8 cellular contexts compared by ENCODE assay signal in genomic region chr2:239327536-239328305, GRCh38.
A peak's percentile ranks its signal among the peaks of the same experiment; 100 is the strongest.
DNase-seq lines count a peak whose midpoint lies in the region; ATAC-seq lines count a peak whose summit lies in the region.

No MANE protein-coding gene starts in this region.

- no peaks in the 10 kb centered on the region for H3K36me3 ChIP-seq in thymus (ENCODE audit: control insufficient read depth, insufficient read depth)

- H3K27ac Mint-ChIP-seq in activated CD4-positive, alpha-beta memory T cell treated with anti-CD3 and anti-CD28 coated beads for 36 hours = peak overlapping the region; percentile 82

- intact Hi-C loops in activated CD4-positive, alpha-beta memory T cell treated with anti-CD3 and anti-CD28 coated beads for 36 hours (cut with micrococcal nuclease) = loop anchor here (1.0 to 10.0 kb wide), 6 partner anchors 29 to 217 kb away; no protein-coding TSS in a partner anchor
- intact Hi-C loops in left colon (cut with DNase I, micrococcal nuclease) = no loop called here

- H3K9me3 Mint-ChIP-seq in activated CD4-positive, alpha-beta memory T cell treated with anti-CD3 and anti-CD28 coated beads for 36 hours = no peaks in the 10 kb centered on the region

- H3K4me1 ChIP-seq in thymus (ENCODE audit: control insufficient read depth, insufficient read depth, low read length) = peaks cover 76% of the 10 kb centered on the region

- WGBS in thymus = 64% methylated on average over 11 of the region's 11 CpGs

- H3K27me3 ChIP-seq in thymus (ENCODE audit: control insufficient read depth, insufficient read depth) = no peaks in the 10 kb centered on the region

- no peaks in the 10 kb centered on the region for H3K9me3 ChIP-seq in thymus (ENCODE audit: control insufficient read depth)

- DNase-seq in activated CD4-positive, alpha-beta T cell treated with anti-CD3 and anti-CD28 coated beads for 1 hour = peak; percentile 6
- no peak for DNase-seq in activated CD4-positive, alpha-beta T cell treated with anti-CD3 and anti-CD28 coated beads, Interleukin-2, amount 50 U/mL, for 48 hours
- peak; percentile 36 for DNase-seq in activated CD4-positive, alpha-beta memory T cell treated with anti-CD3 and anti-CD28 coated beads for 36 hours
- peak in 1 of 2 donors; percentile 25 for DNase-seq in left colon
- DNase-seq in GDM1 (lab: John Stamatoyannopoulos, UW) = no peak
- no peak for DNase-seq in cerebellar nuclear complex (lab: John Stamatoyannopoulos, UW)

- H3K27me3 Mint-ChIP-seq in activated CD4-positive, alpha-beta memory T cell treated with anti-CD3 and anti-CD28 coated beads for 36 hours = no peaks in the 10 kb centered on the region

- H3K4me1 Mint-ChIP-seq in activated CD4-positive, alpha-beta memory T cell treated with anti-CD3 and anti-CD28 coated beads for 36 hours (ENCODE audit: low read depth) = peaks cover 53% of the 10 kb centered on the region

- no peak overlapping the region for H3K4me3 Mint-ChIP-seq in activated CD4-positive, alpha-beta memory T cell treated with anti-CD3 and anti-CD28 coated beads for 36 hours

- H3K4me3 ChIP-seq in thymus (ENCODE audit: low read length) = no peak overlapping the region

- peak overlapping the region; percentile 94 for H3K27ac ChIP-seq in thymus (ENCODE audit: low read depth)

- CTCF ChIA-PET in activated CD4-positive, alpha-beta memory T cell treated with anti-CD3 and anti-CD28 coated beads for 36 hours (lab: Charles Lee) = interaction anchor here (1.2 to 1.8 kb wide), 3 partner anchors 52 to 61 kb away, joined by 3 to 6 read pairs (median 4); no protein-coding TSS in a partner anchor

- POLR2A ChIA-PET in activated CD4-positive, alpha-beta memory T cell treated with anti-CD3 and anti-CD28 coated beads for 36 hours (lab: Charles Lee) = no interaction called here

- peaks cover 13% of the 10 kb centered on the region for H3K36me3 Mint-ChIP-seq in activated CD4-positive, alpha-beta memory T cell treated with anti-CD3 and anti-CD28 coated beads for 36 hours

- ATAC-seq in left colon (peak; percentile 10), GM18502 (IDR thresholded peaks at IDR 0.05; ENCODE audit: poor library complexity, unreplicated experiment) (no peak)

Comparison
In these comparisons a context has a peak if more than half of its experiments do, and no peak if none do; other contexts are left out.
1. DNase-seq: peak in activated CD4-positive, alpha-beta T cell treated with anti-CD3 and anti-CD28 coated beads for 1 hour (single experiment) and activated CD4-positive, alpha-beta memory T cell treated with anti-CD3 and anti-CD28 coated beads for 36 hours (single experiment); none in activated CD4-positive, alpha-beta T cell treated with anti-CD3 and anti-CD28 coated beads, Interleukin-2, amount 50 U/mL, for 48 hours (0 of 2), GDM1 (single experiment) and cerebellar nuclear complex (0 of 2).